In genomic region chr16:88836791-88837190, GRCh38 we compare ENCODE assay signal across 18 cellular contexts. TPM values are rescaled to one million over a fixed set of nuclear protein-coding genes. Genes with fewer than 3 reads are reported as not detected.
A peak's percentile ranks its signal among the peaks of the same experiment; 100 is the strongest.
DNase-seq lines count a peak whose midpoint lies in the region; ATAC-seq and TF ChIP-seq lines count a peak whose summit lies in the region.
"Had no signal": no experiment of that assay in that cellular context is flagged by ENCODE, and none has a peak within 500 bp of the region (broad histone marks: within the 10 kb centered on the region; RNA-seq: fewer than 3 reads in every experiment).

No MANE protein-coding gene starts in this region.

- no peaks in the 10 kb centered on the region for H3K36me3 Mint-ChIP-seq in neural crest cell (ENCODE audit: low read depth)
- peaks cover 4% of the 10 kb centered on the region for H3K36me3 Mint-ChIP-seq in CD4-positive, alpha-beta T cell (ENCODE audit: low read depth)

- peak overlapping the region in 10 of 11 experiments; percentile 68 to 97 (median 92); a peak in 20 of 22 replicates for H3K4me2 ChIP-seq in BLaER1 treated with 17β-estradiol and CSF1 and Interleukin-3, amounts not matched to agents 10 nM and 100 nM
- H3K4me2 ChIP-seq: GM23338 had no signal

- H3K9me3 ChIP-seq in BLaER1 treated with 17β-estradiol and CSF1 and Interleukin-3, amounts not matched to agents 10 nM and 100 nM (replicated peaks in 1 of 11): no peaks in the 10 kb centered on the region
- no peaks in the 10 kb centered on the region for H3K9me3 ChIP-seq in CD4-positive, alpha-beta T cell (ENCODE audit: control insufficient read depth, low read length)
- H3K9me3 ChIP-seq: HAP-1 had no signal

- H3K27me3 ChIP-seq in BLaER1 treated with 17β-estradiol and CSF1 and Interleukin-3, amounts not matched to agents 10 nM and 100 nM: peaks cover 10 to 20% (median 15%) of the 10 kb centered on the region in 11 experiments; a peak in 20 of 22 replicates
- H3K27me3 ChIP-seq in CD4-positive, alpha-beta T cell (ENCODE audit: control insufficient read depth, insufficient read depth, low read length): no peaks in the 10 kb centered on the region

- POLR2A ChIA-PET in RWPE1 (lab: Yijun Ruan, JAX; ENCODE audit: low non-redundant PET): no interaction called here
- POLR2A ChIA-PET in CD4-positive, alpha-beta T cell (lab: Charles Lee): no interaction called here

- no peaks in the 10 kb centered on the region for H3K27me3 Mint-ChIP-seq in neural crest cell (ENCODE audit: low read depth)
- no peaks in the 10 kb centered on the region for H3K27me3 Mint-ChIP-seq in CD4-positive, alpha-beta T cell
- H3K27me3 Mint-ChIP-seq: CD4-positive, alpha-beta memory T cell had no signal

- H3K4me3 ChIP-seq in BLaER1 treated with 17β-estradiol and CSF1 and Interleukin-3, amounts not matched to agents 10 nM and 100 nM: no peak overlapping the region
- H3K4me3 ChIP-seq: GM12878, GM23338, HAP-1 had no signal

- no peaks in the 10 kb centered on the region for H3K9me3 Mint-ChIP-seq in neural crest cell
- no peaks in the 10 kb centered on the region for H3K9me3 Mint-ChIP-seq in CD4-positive, alpha-beta T cell
- H3K9me3 Mint-ChIP-seq: CD14-positive monocyte; CD4-positive, alpha-beta memory T cell; GM23338; HFFc6 had no signal

- no peak for ATAC-seq in CD4-positive, alpha-beta T cell (ENCODE audit: poor library complexity)
- ATAC-seq: GM12878, GM23338 had no signal

- no peak for DNase-seq in RWPE1 (ENCODE audit: low spot score)
- DNase-seq in neural crest cell (ENCODE audit: low read depth, low spot score): no peak
- no peak for DNase-seq in activated naive CD4-positive, alpha-beta T cell (lab: John Stamatoyannopoulos, UW)
- DNase-seq in DMS79 (lab: John Stamatoyannopoulos, UW): no peak
- DNase-seq in CD4-positive, alpha-beta T cell: no peak
- DNase-seq: Calu3; CD4-positive, alpha-beta memory T cell; COR-L47; EL; GDM1; HFFc6 had no signal

- peak overlapping the region; percentile 86 for H3K27ac Mint-ChIP-seq in neural crest cell (ENCODE audit: unreplicated experiment)
- no peak overlapping the region for H3K27ac Mint-ChIP-seq in CD4-positive, alpha-beta T cell
- H3K27ac Mint-ChIP-seq: CD4-positive, alpha-beta memory T cell; GM23338; HFFc6 had no signal

- no peaks in the 10 kb centered on the region for H3K4me1 Mint-ChIP-seq in neural crest cell
- no peaks in the 10 kb centered on the region for H3K4me1 Mint-ChIP-seq in CD4-positive, alpha-beta T cell (ENCODE audit: low read depth)
- H3K4me1 Mint-ChIP-seq: CD4-positive, alpha-beta memory T cell; GM23338 had no signal

- intact Hi-C loops in CD4-positive, alpha-beta T cell (cut with DNase I, micrococcal nuclease): no loop called here

- H3K27ac ChIP-seq in BLaER1 treated with 17β-estradiol and CSF1 and Interleukin-3, amounts not matched to agents 10 nM and 100 nM: peak overlapping the region in 2 of 11 experiments; percentile 84 to 86; a peak in 2 of 22 replicates
- H3K27ac ChIP-seq in RWPE1: peak overlapping the region; percentile 3; the same call in 1 of the 2 replicates
- H3K27ac ChIP-seq in CD4-positive, alpha-beta T cell (ENCODE audit: low read depth, low read length): no peak overlapping the region

- H3K36me3 ChIP-seq in BLaER1 treated with 17β-estradiol and CSF1 and Interleukin-3, amounts not matched to agents 10 nM and 100 nM: peaks cover 8 to 54% (median 28%) of the 10 kb centered on the region in 11 experiments; a peak in 19 of 22 replicates
- H3K36me3 ChIP-seq: HAP-1 had no signal

- H3K4me1 ChIP-seq in BLaER1 treated with 17β-estradiol and CSF1 and Interleukin-3, amounts not matched to agents 10 nM and 100 nM: peaks cover 48 to 94% (median 84%) of the 10 kb centered on the region in 10 experiments
- H3K4me1 ChIP-seq: HAP-1 had no signal

- peaks cover 7 to 77% (median 39%) of the 10 kb centered on the region in 11 experiments; a peak in 17 of 22 replicates for H4K20me1 ChIP-seq in BLaER1 treated with 17β-estradiol and CSF1 and Interleukin-3, amounts not matched to agents 10 nM and 100 nM

- TF ChIP-seq CTCF in RWPE1 (conservative IDR thresholded peaks at IDR 0.05; ENCODE audit: low read depth): no peak
- no peak for TF ChIP-seq CTCF in neural crest cell (conservative IDR thresholded peaks at IDR 0.05)
- no peak for TF ChIP-seq CTCF in CD4-positive, alpha-beta T cell (IDR thresholded peaks at IDR 0.05)

- CTCF ChIA-PET in RWPE1 (lab: Yijun Ruan, JAX): no interaction called here
- CTCF ChIA-PET in CD4-positive, alpha-beta T cell (lab: Charles Lee): no interaction called here

- peak overlapping the region in 8 of 11 experiments; percentile 31 to 78 (median 63); a peak in 11 of 22 replicates for H3K9ac ChIP-seq in BLaER1 treated with 17β-estradiol and CSF1 and Interleukin-3, amounts not matched to agents 10 nM and 100 nM

- no peak overlapping the region for H3K4me3 Mint-ChIP-seq in neural crest cell
- no peak overlapping the region for H3K4me3 Mint-ChIP-seq in CD4-positive, alpha-beta T cell
- H3K4me3 Mint-ChIP-seq: CD14-positive monocyte; CD4-positive, alpha-beta memory T cell; GM23338; HFFc6 had no signal

RNA-seq across cellular contexts. Expression of gene GALNS, which starts 20.0 kb away (rescaled TPM):
- 19.7 and 20.1 TPM in 2 replicates for total RNA-seq in neural crest cell
- total RNA-seq in CD4-positive, alpha-beta T cell: 10 to 100 TPM; 18.4 to 19.7 TPM

RNA-seq across cellular contexts. Expression of gene TRAPPC2L, which starts 20.1 kb away (rescaled TPM):
- 89.8 and 95.1 TPM in 2 replicates for total RNA-seq in neural crest cell
- total RNA-seq in CD4-positive, alpha-beta T cell: 10 to 100 TPM; 48.0 to 48.2 TPM

RNA-seq across cellular contexts. Expression of gene APRT, which starts 25.1 kb away (rescaled TPM):
- total RNA-seq in neural crest cell: 114 and 116 TPM in 2 replicates
- total RNA-seq in CD4-positive, alpha-beta T cell: 100 to 1,000 TPM; 153 to 154 TPM

RNA-seq across cellular contexts. Expression of gene PABPN1L, which starts 29.7 kb away (rescaled TPM):
- total RNA-seq in neural crest cell: not detected in 2 replicates
- total RNA-seq in CD4-positive, alpha-beta T cell: not detected
- total RNA-seq: A172; A673; Calu3; CD4-positive, alpha-beta memory T cell; GM12878; GM23338; HFFc6 had no signal

RNA-seq across cellular contexts. Expression of gene CDT1, which starts 33.2 kb away (rescaled TPM):
- total RNA-seq in neural crest cell: 79.6 and 79.9 TPM in 2 replicates
- total RNA-seq in CD4-positive, alpha-beta T cell: 1 to 10 TPM in 1 of 2 experiments, under 1 TPM in 1; 0.47 to 1.0 TPM
